1 cellular context compared by ENCODE assay signal in genomic region chr5:126365446-126366198, GRCh38.
TF ChIP-seq lines count a peak whose summit lies in the region.

No MANE protein-coding gene starts in this region.

TF ChIP-seq in HepG2, 621 proteins besides CTCF, POLR2A, EP300 and RAD21 (continued from another document and continues in another):
- TF ChIP-seq ZNF3 (CRISPR knock-in tag; IDR thresholded peaks at IDR 0.05) (no peak), MED1 (CRISPR knock-in tag; IDR thresholded peaks at IDR 0.05) (peak; percentile 10; the same call in 1 of the 2 replicates), RORA (CRISPR knock-in tag; IDR thresholded peaks at IDR 0.05) (no peak), ARNT (IDR thresholded peaks at IDR 0.05) (no peak), GLMP (CRISPR knock-in tag; IDR thresholded peaks at IDR 0.05; ENCODE audit: borderline replicate concordance) (no peak), FOXK1 (CRISPR knock-in tag; IDR thresholded peaks at IDR 0.05; ENCODE audit: borderline replicate concordance, low read depth) (peak; percentile 44; the same call in 1 of the 2 replicates), PAXIP1 (CRISPR knock-in tag; conservative IDR thresholded peaks at IDR 0.05) (peak; percentile 78), PTBP1 (IDR thresholded peaks at IDR 0.05; ENCODE audit: low read depth, low read length, poor library complexity, severe bottlenecking) (no peak), NFE2L2 (IDR thresholded peaks at IDR 0.05; ENCODE audit: low read length) (no peak), RARG (CRISPR knock-in tag; IDR thresholded peaks at IDR 0.05; ENCODE audit: low read depth) (no peak), NCOA5 (CRISPR knock-in tag; IDR thresholded peaks at IDR 0.05) (no peak), SNRNP70 (IDR thresholded peaks at IDR 0.05; ENCODE audit: low read depth, low read length) (no peak), ZNF24 (IDR thresholded peaks at IDR 0.05) (no peak), TARDBP (CRISPR knock-in tag; IDR thresholded peaks at IDR 0.05) (no peak), NFYC (CRISPR knock-in tag; IDR thresholded peaks at IDR 0.05) (no peak), DMAP1 (CRISPR knock-in tag; IDR thresholded peaks at IDR 0.05) (no peak), FOXK2 (IDR thresholded peaks at IDR 0.05) (no peak), ZNF879 (CRISPR knock-in tag; IDR thresholded peaks at IDR 0.05) (no peak), PCBP2 (optimal IDR thresholded peaks at IDR 0.05; ENCODE audit: low read depth, low read length, poor library complexity, severe bottlenecking) (no peak), SETDB1 (CRISPR knock-in tag; IDR thresholded peaks at IDR 0.05; ENCODE audit: borderline replicate concordance) (no peak), ARID5B (CRISPR knock-in tag; IDR thresholded peaks at IDR 0.05) (0 out of 2 replicates have a peak, but pooled peaks have one; percentile 22), PHF21A (CRISPR knock-in tag; IDR thresholded peaks at IDR 0.05) (peak; percentile 46; the same call in 1 of the 2 replicates), BORCS8-MEF2B (CRISPR knock-in tag; IDR thresholded peaks at IDR 0.05) (no peak), ZNF569 (CRISPR knock-in tag; IDR thresholded peaks at IDR 0.05; ENCODE audit: borderline replicate concordance) (no peak), ZSCAN5A (CRISPR knock-in tag; IDR thresholded peaks at IDR 0.05; ENCODE audit: borderline replicate concordance) (no peak), ZNF18 (CRISPR knock-in tag; IDR thresholded peaks at IDR 0.05; ENCODE audit: insufficient replicate concordance) (no peak), ATF2 (CRISPR knock-in tag; IDR thresholded peaks at IDR 0.05) (no peak), SPEN (CRISPR knock-in tag; IDR thresholded peaks at IDR 0.05; ENCODE audit: low read depth) (no peak), TBL1XR1 (IDR thresholded peaks at IDR 0.05; ENCODE audit: borderline replicate concordance, low read length, partially characterized antibody) (peak; percentile 88), ZNF576 (CRISPR knock-in tag; IDR thresholded peaks at IDR 0.05) (no peak), MAFK (conservative IDR thresholded peaks at IDR 0.05 in 1 of 2, IDR thresholded peaks at IDR 0.05 in 1 of 2; ENCODE audit: low read length in 2 of 2) (0 out of 4 replicates have a peak, but pooled peaks of 1 of the 2 experiments have one; percentile 2), ZSCAN31 (CRISPR knock-in tag; IDR thresholded peaks at IDR 0.05; ENCODE audit: low read depth) (no peak), ZSCAN21 (CRISPR knock-in tag; IDR thresholded peaks at IDR 0.05; ENCODE audit: borderline replicate concordance) (no peak), MED13 (CRISPR knock-in tag; IDR thresholded peaks at IDR 0.05) (no peak), TOE1 (CRISPR knock-in tag; IDR thresholded peaks at IDR 0.05) (no peak), TP53 (CRISPR knock-in tag; conservative IDR thresholded peaks at IDR 0.05) (no peak), FOXJ3 (CRISPR knock-in tag; IDR thresholded peaks at IDR 0.05; ENCODE audit: borderline replicate concordance) (peak; percentile 35; the same call in 1 of the 2 replicates), ZC3H13 (CRISPR knock-in tag; IDR thresholded peaks at IDR 0.05) (no peak), TEF (CRISPR knock-in tag; IDR thresholded peaks at IDR 0.05) (no peak), PCBP1 (IDR thresholded peaks at IDR 0.05; ENCODE audit: borderline replicate concordance, low read depth, low read length) (no peak), NR2F2 (IDR thresholded peaks at IDR 0.05; ENCODE audit: borderline replicate concordance, low read depth) (peak; percentile 14; the same call in 1 of the 2 replicates), CHD4 (IDR thresholded peaks at IDR 0.05; ENCODE audit: borderline replicate concordance, low read length) (peak; percentile 27; the same call in 1 of the 2 replicates), ZNF282 (IDR thresholded peaks at IDR 0.05; ENCODE audit: partially characterized antibody) (no peak), SALL1 (CRISPR knock-in tag; IDR thresholded peaks at IDR 0.05) (no peak), NCOA2 (CRISPR knock-in tag; IDR thresholded peaks at IDR 0.05) (no peak; the same call in 1 of the 2 replicates), ZMYM2 (CRISPR knock-in tag; IDR thresholded peaks at IDR 0.05) (no peak), ZNF33B (CRISPR knock-in tag; IDR thresholded peaks at IDR 0.05) (no peak), FUBP1 (CRISPR knock-in tag; IDR thresholded peaks at IDR 0.05; ENCODE audit: borderline replicate concordance) (no peak), YEATS2 (CRISPR knock-in tag; IDR thresholded peaks at IDR 0.05; ENCODE audit: borderline replicate concordance) (no peak), GPBP1L1 (CRISPR knock-in tag; IDR thresholded peaks at IDR 0.05) (no peak), SAFB2 (CRISPR knock-in tag; IDR thresholded peaks at IDR 0.05; ENCODE audit: borderline replicate concordance, low read depth) (no peak)
